Comparison of ENCODE assay signal across 14 cellular contexts in genomic region chr18:13703899-13704298, GRCh38. TPM values are rescaled to one million over a fixed set of nuclear protein-coding genes. Genes with fewer than 3 reads are reported as not detected.
DNase-seq lines count a peak whose midpoint lies in the region; ATAC-seq lines count a peak whose summit lies in the region.
"Had no signal": no experiment of that assay in that cellular context is flagged by ENCODE, and none has a peak within 500 bp of the region (broad histone marks: within the 10 kb centered on the region; RNA-seq: fewer than 3 reads in every experiment).

No MANE protein-coding gene starts in this region.

- no peaks in the 10 kb centered on the region for H3K4me1 ChIP-seq in aorta (ENCODE audit: control insufficient read depth in 1 of 2, insufficient read depth in 2 of 2, low read length in 2 of 2)
- H3K4me1 ChIP-seq: HAP-1, Peyer's patch had no signal

- ATAC-seq in aorta (ENCODE audit: low FRiP score) (no peak), GM18519 (IDR thresholded peaks at IDR 0.05; ENCODE audit: low FRiP score, unreplicated experiment) (no peak)

- DNase-seq in DMS53 (lab: John Stamatoyannopoulos, UW): peak; percentile 54
- no peak for DNase-seq in DMS53 treated with DMSO at 0.1 percent for 48 hours (lab: John Stamatoyannopoulos, UW; ENCODE audit: unreplicated experiment)
- peak; percentile 41 for DNase-seq in KBM-7
- DNase-seq in astrocyte of the hippocampus (ENCODE audit: low read depth, low spot score): peak; percentile 13
- DNase-seq in myocyte (ENCODE audit: low read depth): peak; percentile 17
- no peak for DNase-seq in activated CD4-positive, alpha-beta T cell treated with anti-CD3 and anti-CD28 coated beads, Interleukin-2, amount 50 U/mL, for 4 hours
- DNase-seq in aorta: no peak
- DNase-seq: 8988T, amniotic stem cell, hippocampal formation, NCI-H524 treated with DMSO at 0.1 percent for 48 hours, Peyer's patch had no signal

- in situ Hi-C loops in KBM-7 (cut with MboI; ENCODE audit: low pct_unique_long_range_greater_than_20kb, low sequenced_read_pairs): no loop called here

- H3K9me3 ChIP-seq in aorta (ENCODE audit: control insufficient read depth, low read length): no peaks in the 10 kb centered on the region

- H3K27ac ChIP-seq in aorta (ENCODE audit: low read depth in 1 of 2, low read length in 2 of 2): no peak overlapping the region
- H3K27ac ChIP-seq: Peyer's patch had no signal

- no peak overlapping the region for H3K4me3 ChIP-seq in aorta (ENCODE audit: low read length in 2 of 2)
- H3K4me3 ChIP-seq: HAP-1, Peyer's patch had no signal

- 94 to 96% methylated on average over 1 of the region's 1 CpG for WGBS in aorta, 2 donors

- intact Hi-C loops in aorta (cut with DNase I): no loop called here

- no peaks in the 10 kb centered on the region for H3K36me3 ChIP-seq in aorta (ENCODE audit: control insufficient read depth in 1 of 2, insufficient read depth in 2 of 2, low read length in 1 of 2)
- H3K36me3 ChIP-seq: HAP-1, Peyer's patch had no signal

- no peaks in the 10 kb centered on the region for H3K27me3 ChIP-seq in aorta (ENCODE audit: control insufficient read depth in 1 of 2, insufficient read depth in 2 of 2, low read length in 1 of 2)
- H3K27me3 ChIP-seq: Peyer's patch had no signal

RNA-seq across cellular contexts. Expression of gene FAM210A, which starts 22.5 kb away (rescaled TPM):
- total RNA-seq in myocyte (20.8 and 31.7 TPM in 2 replicates), aorta (10 to 100 TPM; 12.2 to 14.7 TPM)
- 15.6 TPM for polyA plus RNA-seq in myocyte (2012)
- polyA plus RNA-seq in aorta: 10 to 100 TPM in 1 of 2 donors, 1 to 10 TPM in 1; 3.5 to 10.3 TPM

RNA-seq across cellular contexts. Expression of gene RNMT, which starts 22.6 kb away (rescaled TPM):
- total RNA-seq in myocyte (30.8 and 32.7 TPM in 2 replicates), aorta (10 to 100 TPM; 25.3 to 30.2 TPM)
- polyA plus RNA-seq in myocyte (2012): 18.7 TPM
- polyA plus RNA-seq in aorta: 1 to 10 TPM; 6.1 to 8.7 TPM

Comparison
In these comparisons a context has a peak if more than half of its experiments do, and no peak if none do; other contexts are left out.
1. DNase-seq: peak in DMS53 (single experiment), KBM-7 (single experiment), astrocyte of the hippocampus (single experiment) and myocyte (single experiment); none in DMS53 treated with DMSO at 0.1 percent for 48 hours (single experiment), activated CD4-positive, alpha-beta T cell treated with anti-CD3 and anti-CD28 coated beads, Interleukin-2, amount 50 U/mL, for 4 hours (0 of 2) and aorta (0 of 2).